In genomic region chr5:155189981-155190380, GRCh38 we compare ENCODE assay signal across 17 cellular contexts.
DNase-seq lines count a peak whose midpoint lies in the region; ATAC-seq and TF ChIP-seq lines count a peak whose summit lies in the region.
"Had no signal": no experiment of that assay in that cellular context is flagged by ENCODE, and none has a peak within 500 bp of the region (broad histone marks: within the 10 kb centered on the region; RNA-seq: fewer than 3 reads in every experiment).

No MANE protein-coding gene starts in this region.

- peak; percentile 85 for DNase-seq in DMS53 (lab: John Stamatoyannopoulos, UW)
- peak; percentile 56 for DNase-seq in HT-29 (ENCODE audit: low spot score)
- peak; percentile 93 for DNase-seq in NCI-H748 (lab: John Stamatoyannopoulos, UW; ENCODE audit: unreplicated experiment)
- peak; percentile 16 for DNase-seq in epithelial cell of prostate (ENCODE audit: low read depth, low spot score)
- DNase-seq in activated CD4-positive, alpha-beta T cell treated with anti-CD3 and anti-CD28 coated beads, Interleukin-2, amount 10 ng/mL, durations not matched to agents 24 days and 14 days = no peak
- DNase-seq in nephron progenitor cell = no peak
- DNase-seq in GM13977 (ENCODE audit: low spot score) = no peak
- DNase-seq: activated CD4-positive, alpha-beta memory T cell treated with anti-CD3 and anti-CD28 coated beads for 36 hours; activated T-cell treated with anti-CD3 and anti-CD28 coated beads, Interleukin-2, amount 50 U/mL, for 48 hours; NCI-H146; NCI-H524 treated with DMSO at 0.1 percent for 48 hours; stimulated activated CD4-positive, alpha-beta T cell treated with anti-CD3 and anti-CD28 coated beads, Interleukin-4, amount 100 ng/mL, for 1 hour; stimulated activated CD8-positive, alpha-beta memory T cell treated with anti-CD3 and anti-CD28 coated beads, Interleukin-4, amount 100 ng/mL, for 48 hours; testis had no signal

- H3K27ac Mint-ChIP-seq in activated CD4-positive, alpha-beta T cell treated with anti-CD3 and anti-CD28 coated beads, Interleukin-2, amount 10 ng/mL, durations not matched to agents 24 days and 14 days = no peak overlapping the region
- no peak overlapping the region for H3K27ac Mint-ChIP-seq in nephron progenitor cell
- H3K27ac Mint-ChIP-seq: activated CD4-positive, alpha-beta memory T cell treated with anti-CD3 and anti-CD28 coated beads for 36 hours had no signal

- H3K9me3 Mint-ChIP-seq in activated CD4-positive, alpha-beta T cell treated with anti-CD3 and anti-CD28 coated beads, Interleukin-2, amount 10 ng/mL, durations not matched to agents 24 days and 14 days = no peaks in the 10 kb centered on the region
- peaks cover 3% of the 10 kb centered on the region for H3K9me3 Mint-ChIP-seq in nephron progenitor cell

- in situ Hi-C loops in GM13977 (cut with MboI; ENCODE audit: low pct_unique_long_range_greater_than_20kb, low sequenced_read_pairs, unreplicated experiment) = no loop called here

- H3K27ac ChIP-seq in epithelial cell of prostate = no peak overlapping the region
- H3K27ac ChIP-seq: breast epithelium, KMS-11, testis had no signal

- H3K27me3 Mint-ChIP-seq in activated CD4-positive, alpha-beta T cell treated with anti-CD3 and anti-CD28 coated beads, Interleukin-2, amount 10 ng/mL, durations not matched to agents 24 days and 14 days = no peaks in the 10 kb centered on the region
- H3K27me3 Mint-ChIP-seq in nephron progenitor cell (ENCODE audit: low read depth, poor library complexity) = peaks cover 10% of the 10 kb centered on the region

- no peaks in the 10 kb centered on the region for H3K4me1 Mint-ChIP-seq in activated CD4-positive, alpha-beta T cell treated with anti-CD3 and anti-CD28 coated beads, Interleukin-2, amount 10 ng/mL, durations not matched to agents 24 days and 14 days
- H3K4me1 Mint-ChIP-seq in nephron progenitor cell = no peaks in the 10 kb centered on the region

- TF ChIP-seq CTCF in nephron progenitor cell (IDR thresholded peaks at IDR 0.05) = no peak
- TF ChIP-seq CTCF in GM13977 (IDR thresholded peaks at IDR 0.05; ENCODE audit: extremely low read depth, insufficient read depth, missing control alignments) = no peak

- no peak for ATAC-seq in HG03571 (IDR thresholded peaks at IDR 0.05; ENCODE audit: unreplicated experiment)

- H3K36me3 Mint-ChIP-seq in activated CD4-positive, alpha-beta T cell treated with anti-CD3 and anti-CD28 coated beads, Interleukin-2, amount 10 ng/mL, durations not matched to agents 24 days and 14 days (ENCODE audit: low read depth) = no peaks in the 10 kb centered on the region
- H3K36me3 Mint-ChIP-seq in nephron progenitor cell (ENCODE audit: low read depth) = no peaks in the 10 kb centered on the region
- H3K36me3 Mint-ChIP-seq: activated CD4-positive, alpha-beta memory T cell treated with anti-CD3 and anti-CD28 coated beads for 36 hours had no signal

- no peak overlapping the region for H3K4me3 Mint-ChIP-seq in activated CD4-positive, alpha-beta T cell treated with anti-CD3 and anti-CD28 coated beads, Interleukin-2, amount 10 ng/mL, durations not matched to agents 24 days and 14 days
- no peak overlapping the region for H3K4me3 Mint-ChIP-seq in nephron progenitor cell
- H3K4me3 Mint-ChIP-seq: activated CD4-positive, alpha-beta memory T cell treated with anti-CD3 and anti-CD28 coated beads for 36 hours had no signal

- intact Hi-C loops in activated CD4-positive, alpha-beta T cell treated with anti-CD3 and anti-CD28 coated beads, Interleukin-2, amount 10 ng/mL, durations not matched to agents 24 days and 14 days (cut with micrococcal nuclease) = no loop called here

Comparison
In these comparisons a context has a peak if more than half of its experiments do, and no peak if none do; other contexts are left out.
1. DNase-seq: peak in DMS53 (single experiment), HT-29 (single experiment), NCI-H748 (single experiment) and epithelial cell of prostate (single experiment); none in activated CD4-positive, alpha-beta T cell treated with anti-CD3 and anti-CD28 coated beads, Interleukin-2, amount 10 ng/mL, durations not matched to agents 24 days and 14 days (single experiment), nephron progenitor cell (single experiment) and GM13977 (single experiment).